In genomic region chr7:150937848-150938561, GRCh38 we compare ENCODE assay signal across 8 cellular contexts. TPM values are rescaled to one million over a fixed set of nuclear protein-coding genes. Genes with fewer than 3 reads are reported as not detected.
DNase-seq lines count a peak whose midpoint lies in the region; ATAC-seq lines count a peak whose summit lies in the region.

No MANE protein-coding gene starts in this region.

- peaks cover 39% of the 10 kb centered on the region for H3K4me1 Mint-ChIP-seq in activated naive CD4-positive, alpha-beta T cell treated with anti-CD3 and anti-CD28 coated beads, Interleukin-2, amount 50 U/mL, for 24 hours

- no peaks in the 10 kb centered on the region for H3K27me3 Mint-ChIP-seq in activated naive CD4-positive, alpha-beta T cell treated with anti-CD3 and anti-CD28 coated beads, Interleukin-2, amount 50 U/mL, for 24 hours

- peak overlapping the region; percentile 12 for H3K27ac Mint-ChIP-seq in activated naive CD4-positive, alpha-beta T cell treated with anti-CD3 and anti-CD28 coated beads, Interleukin-2, amount 50 U/mL, for 24 hours

- H3K9me3 Mint-ChIP-seq in activated naive CD4-positive, alpha-beta T cell treated with anti-CD3 and anti-CD28 coated beads, Interleukin-2, amount 50 U/mL, for 24 hours = no peaks in the 10 kb centered on the region

- no peak for ATAC-seq in GM21447 (IDR thresholded peaks at IDR 0.05; ENCODE audit: unreplicated experiment)

- peak overlapping the region; percentile 70 for H3K4me3 Mint-ChIP-seq in activated naive CD4-positive, alpha-beta T cell treated with anti-CD3 and anti-CD28 coated beads, Interleukin-2, amount 50 U/mL, for 24 hours

- DNase-seq in Daoy (ENCODE audit: low read depth) = peak; percentile 83
- peak; percentile 61 for DNase-seq in NCI-H2227 (lab: John Stamatoyannopoulos, UW; ENCODE audit: unreplicated experiment)
- DNase-seq in retina = peak; percentile 50
- no peak for DNase-seq in dermis blood vessel endothelial cell
- no peak for DNase-seq in SKM-1 (lab: John Stamatoyannopoulos, UW; ENCODE audit: unreplicated experiment)
- no peak for DNase-seq in globus pallidus (ENCODE audit: low spot score)

- H3K36me3 Mint-ChIP-seq in activated naive CD4-positive, alpha-beta T cell treated with anti-CD3 and anti-CD28 coated beads, Interleukin-2, amount 50 U/mL, for 24 hours = no peaks in the 10 kb centered on the region

RNA-seq across cellular contexts. Expression of gene KCNH2, which starts 40.1 kb away (rescaled TPM):
- total RNA-seq in Daoy (2014; rRNA removed; shearing (Covaris generic)) = 0.80 and 1.3 TPM in 2 replicates
- under 0.01 TPM in 1 of 2 replicates, not detected in the other for total RNA-seq in dermis blood vessel endothelial cell

RNA-seq across cellular contexts. Expression of gene NOS3, which starts 52.8 kb away (rescaled TPM):
- 0.39 and 0.46 TPM in 2 replicates for total RNA-seq in Daoy (2014; rRNA removed; shearing (Covaris generic))
- 33.4 and 103 TPM in 2 replicates for total RNA-seq in dermis blood vessel endothelial cell

Comparison
In these comparisons a context has a peak if more than half of its experiments do, and no peak if none do; other contexts are left out.
1. DNase-seq: peak in Daoy (single experiment), NCI-H2227 (single experiment) and retina (single experiment); none in dermis blood vessel endothelial cell (single experiment), SKM-1 (single experiment) and globus pallidus (single experiment).
2. RNA of gene NOS3, which starts 52.8 kb away (total RNA-seq): 33.4 to 103 TPM in dermis blood vessel endothelial cell; 0.39 to 0.46 TPM in Daoy; every median in the first group is over 10 times any median in the second.